Comparison of ENCODE assay signal across 2 cellular contexts in genomic region chr11:126160345-126161145, GRCh38.
TF ChIP-seq lines count a peak whose summit lies in the region.

No MANE protein-coding gene starts in this region.

TF ChIP-seq in IMR-90, 13 proteins besides CTCF, POLR2A, EP300 and RAD21:
- no peak for TF ChIP-seq ELK1 (IDR thresholded peaks at IDR 0.05; ENCODE audit: borderline replicate concordance, low read depth, low read length)
- TF ChIP-seq CEBPB (IDR thresholded peaks at IDR 0.05; ENCODE audit: low read depth, low read length): no peak
- no peak for TF ChIP-seq FOS (IDR thresholded peaks at IDR 0.05; ENCODE audit: low read depth, low read length)
- TF ChIP-seq RCOR1 (IDR thresholded peaks at IDR 0.05; ENCODE audit: insufficient replicate concordance, low read length): no peak
- no peak for TF ChIP-seq MXI1 (IDR thresholded peaks at IDR 0.05; ENCODE audit: borderline replicate concordance, low read depth, low read length)
- no peak for TF ChIP-seq RFX5 (IDR thresholded peaks at IDR 0.05; ENCODE audit: low read depth, low read length)
- no peak for TF ChIP-seq MAFK (IDR thresholded peaks at IDR 0.05; ENCODE audit: low read depth, low read length)
- no peak for TF ChIP-seq SMC3 (IDR thresholded peaks at IDR 0.05; ENCODE audit: low read depth, low read length)

TF ChIP-seq in H1, 55 proteins besides CTCF, POLR2A, EP300 and RAD21:
- TF ChIP-seq BCL11A (IDR thresholded peaks at IDR 0.05; ENCODE audit: low read depth in 2 of 2, low read length in 2 of 2) (no peak), SAP30 (IDR thresholded peaks at IDR 0.05; ENCODE audit: insufficient read depth, insufficient replicate concordance, low read length) (no peak), SRF (IDR thresholded peaks at IDR 0.05; ENCODE audit: low read depth, low read length) (no peak), TCF12 (IDR thresholded peaks at IDR 0.05; ENCODE audit: low read depth, low read length) (no peak)
- TF ChIP-seq, protein P1, sequence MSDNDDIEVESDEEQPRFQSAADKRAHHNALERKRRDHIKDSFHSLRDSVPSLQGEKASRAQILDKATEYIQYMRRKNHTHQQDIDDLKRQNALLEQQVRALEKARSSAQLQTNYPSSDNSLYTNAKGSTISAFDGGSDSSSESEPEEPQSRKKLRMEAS (IDR thresholded peaks at IDR 0.05): peak; percentile 5; the same call in 1 of the 2 replicates
